ENCODE assay signal across 12 cellular contexts in the genomic region with DNA sequence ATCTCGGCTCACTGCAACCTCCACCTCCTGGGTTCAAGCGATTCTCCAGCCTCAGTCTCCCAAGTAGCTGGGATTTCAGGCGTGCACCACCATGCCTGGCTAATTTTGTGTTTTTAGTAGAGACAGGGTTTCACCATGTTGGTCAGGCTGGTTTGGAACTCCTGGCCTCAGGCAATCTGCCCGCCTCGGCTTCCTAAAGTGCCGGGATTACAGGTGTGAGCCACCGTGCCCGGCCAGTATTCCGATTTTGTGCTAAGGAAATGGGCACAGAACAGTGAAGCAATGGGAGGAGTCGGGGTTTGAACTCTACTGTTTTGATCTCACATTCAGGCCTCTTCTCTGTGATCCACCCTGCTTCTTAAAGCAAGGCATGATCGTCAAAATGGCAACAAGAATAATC. TPM values are rescaled to one million over a fixed set of nuclear protein-coding genes. Genes with fewer than 3 reads are reported as not detected.
"Had no signal": no experiment of that assay in that cellular context is flagged by ENCODE, and none has a peak within 500 bp of the region (broad histone marks: within the 10 kb centered on the region; RNA-seq: fewer than 3 reads in every experiment).

No MANE protein-coding gene starts in this region.

RNA-seq across cellular contexts. Expression of gene SMTNL2, which starts 20.4 kb away (rescaled TPM):
- total RNA-seq: activated CD4-positive, alpha-beta memory T cell treated with anti-CD3 and anti-CD28 coated beads for 36 hours; activated CD4-positive, alpha-beta T cell treated with anti-CD3 and anti-CD28 coated beads, Interleukin-2, amount 10 ng/mL, durations not matched to agents 24 days and 14 days; activated CD8-positive, alpha-beta memory T cell treated with anti-CD3 and anti-CD28 coated beads for 36 hours; activated naive CD4-positive, alpha-beta T cell treated with anti-CD3 and anti-CD28 coated beads for 36 hours; activated naive CD8-positive, alpha-beta T cell treated with anti-CD3 and anti-CD28 coated beads for 36 hours; activated T-helper 1 cell treated with anti-CD3 and anti-CD28 coated beads, Interleukin-12 subunit alpha, Interleukin-12 subunit beta, Interleukin-2, Interleukin-4 antibody, amounts not matched to agents 30 ng/mL and 10 ng/mL and 1 ng/mL, durations not matched to agents 14 hours and 24 hours and 36 hours; endothelial cell of umbilical vein; mammary epithelial cell; T-helper 17 cell had no signal
- polyA plus RNA-seq: endothelial cell of umbilical vein, mammary epithelial cell had no signal

RNA-seq across cellular contexts. Expression of gene ALOX15, which starts 36.7 kb away (rescaled TPM):
- total RNA-seq: activated CD4-positive, alpha-beta memory T cell treated with anti-CD3 and anti-CD28 coated beads for 36 hours; activated CD4-positive, alpha-beta T cell treated with anti-CD3 and anti-CD28 coated beads, Interleukin-2, amount 10 ng/mL, durations not matched to agents 24 days and 14 days; activated CD8-positive, alpha-beta memory T cell treated with anti-CD3 and anti-CD28 coated beads for 36 hours; activated naive CD4-positive, alpha-beta T cell treated with anti-CD3 and anti-CD28 coated beads for 36 hours; activated T-helper 1 cell treated with anti-CD3 and anti-CD28 coated beads, Interleukin-12 subunit alpha, Interleukin-12 subunit beta, Interleukin-2, Interleukin-4 antibody, amounts not matched to agents 30 ng/mL and 10 ng/mL and 1 ng/mL, durations not matched to agents 14 hours and 24 hours and 36 hours; ascending aorta; endothelial cell of umbilical vein; frontal cortex; mammary epithelial cell had no signal
- polyA plus RNA-seq: endothelial cell of umbilical vein, mammary epithelial cell had no signal

RNA-seq across cellular contexts. Expression of gene GGT6, which starts 44.4 kb away (rescaled TPM):
- total RNA-seq: activated CD4-positive, alpha-beta memory T cell treated with anti-CD3 and anti-CD28 coated beads for 36 hours; activated CD4-positive, alpha-beta T cell treated with anti-CD3 and anti-CD28 coated beads, Interleukin-2, amount 10 ng/mL, durations not matched to agents 24 days and 14 days; activated CD8-positive, alpha-beta memory T cell treated with anti-CD3 and anti-CD28 coated beads for 36 hours; activated naive CD4-positive, alpha-beta T cell treated with anti-CD3 and anti-CD28 coated beads for 36 hours; activated naive CD8-positive, alpha-beta T cell treated with anti-CD3 and anti-CD28 coated beads for 36 hours; activated T-helper 1 cell treated with anti-CD3 and anti-CD28 coated beads, Interleukin-12 subunit alpha, Interleukin-12 subunit beta, Interleukin-2, Interleukin-4 antibody, amounts not matched to agents 30 ng/mL and 10 ng/mL and 1 ng/mL, durations not matched to agents 14 hours and 24 hours and 36 hours; ascending aorta; endothelial cell of umbilical vein; frontal cortex; T-helper 17 cell had no signal
- polyA plus RNA-seq: endothelial cell of umbilical vein, neural cell had no signal
